In the genomic region with DNA sequence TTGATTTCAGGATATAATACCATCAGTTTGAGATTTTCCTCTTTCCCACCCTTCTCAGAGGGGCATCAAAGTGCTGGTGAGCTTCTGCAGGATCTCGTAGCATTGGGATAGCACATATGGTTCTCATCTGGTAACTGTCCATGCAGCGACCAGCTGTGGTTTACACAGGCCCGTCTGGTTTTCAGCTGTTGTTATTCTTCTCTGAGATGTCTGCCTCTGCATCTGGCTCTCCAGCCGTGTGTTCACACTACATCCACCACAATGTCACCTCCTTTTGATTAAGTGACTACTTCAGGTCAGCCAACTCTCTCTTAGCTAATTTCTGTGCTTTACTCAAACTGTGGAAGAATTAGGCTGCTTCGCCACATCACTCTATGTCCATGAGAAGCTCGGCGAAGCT, we compare ENCODE assay signal across 20 cellular contexts.
DNase-seq lines count a peak whose midpoint lies in the region; TF ChIP-seq lines count a peak whose summit lies in the region.
"Had no signal": no experiment of that assay in that cellular context is flagged by ENCODE, and none has a peak within 500 bp of the region (broad histone marks: within the 10 kb centered on the region; RNA-seq: fewer than 3 reads in every experiment).

No MANE protein-coding gene starts in this region.

- H2BK120ac ChIP-seq in neuronal stem cell (ENCODE audit: low read depth, low read length): no peak overlapping the region

- H2AFZ ChIP-seq in SK-N-SH (ENCODE audit: low read depth) (no peak overlapping the region), neuronal stem cell (ENCODE audit: low read length) (no peak overlapping the region)
- H2AFZ ChIP-seq: neural progenitor cell had no signal

- no peak overlapping the region for H3K4ac ChIP-seq in neuronal stem cell (ENCODE audit: low read length)

- CTCF ChIA-PET in SK-N-SH (lab: Yijun Ruan, JAX): interaction anchor here (0.6 to 1.7 kb wide), 5 partner anchors 9 to 1359 kb away, joined by 3 to 5 read pairs (median 3); no protein-coding TSS in a partner anchor

- DNase-seq in EH (ENCODE audit: low read depth) (peak; percentile 57), SK-N-SH (peak; percentile 77), fibroblast of peridontal ligament (ENCODE audit: extremely low read depth) (peak; percentile 70), neuronal stem cell (ENCODE audit: low spot score) (no peak), ascending aorta (ENCODE audit: low spot score in 2 of 2) (no peak), OCI-M1 (lab: John Stamatoyannopoulos, UW) (no peak)
- DNase-seq in activated naive CD4-positive, alpha-beta T cell treated with Interleukin-2 at 50 U/mL for 16 hours: no peak
- no peak for DNase-seq in stimulated activated naive CD4-positive, alpha-beta T cell treated with Interleukin-2 at 50 U/mL for 16 hours (lab: John Stamatoyannopoulos, UW)
- DNase-seq: activated CD4-positive, CD25-positive, alpha-beta regulatory T cell treated with anti-CD3 and anti-CD28 coated beads, Interleukin-2, amount 50 U/mL, for 72 hours; activated CD8-positive, alpha-beta memory T cell treated with anti-CD3 and anti-CD28 coated beads, Interleukin-2, amount 10 ng/mL, durations not matched to agents 7 days and 5 days; activated gamma-delta T cell treated with Interleukin-2 at 50 U/mL for 16 hours; MG63; NCI-H1930; retina; SIG-M5; stimulated activated CD4-positive, alpha-beta T cell treated with anti-CD3 and anti-CD28 coated beads, Interleukin-2, amount 100 ng/mL, for 24 hours; substantia nigra had no signal

- H3K27me3 ChIP-seq in SK-N-SH (ENCODE audit: insufficient read depth) (no peaks in the 10 kb centered on the region), neuronal stem cell (ENCODE audit: control insufficient read depth in 3 of 3, insufficient read depth in 3 of 3, low read depth in 1 of 3, low read length in 3 of 3) (no peaks in the 10 kb centered on the region), ascending aorta (no peaks in the 10 kb centered on the region)
- H3K27me3 ChIP-seq: breast epithelium, MG63, neural progenitor cell had no signal

- H3K4me1 ChIP-seq in SK-N-SH (ENCODE audit: control insufficient read depth in 1 of 2, insufficient read depth in 2 of 2, low read depth in 1 of 2, low read length in 1 of 2): peaks cover 0 to 9% of the 10 kb centered on the region in 2 experiments; a peak in 2 of 4 replicates
- peaks cover 0 to 2% of the 10 kb centered on the region in 2 donors for H3K4me1 ChIP-seq in neuronal stem cell (ENCODE audit: control insufficient read depth in 2 of 2, insufficient read depth in 1 of 2, low read depth in 1 of 2, low read length in 2 of 2)
- H3K4me1 ChIP-seq in ascending aorta: no peaks in the 10 kb centered on the region
- H3K4me1 ChIP-seq: breast epithelium, HAP-1, neural progenitor cell had no signal

- WGBS in SK-N-SH (ENCODE audit: low lambda C conversion rate): 51% methylated on average over 7 of the region's 7 CpGs
- no CpG with 5 or more reads among the region's 7 CpGs for WGBS in neuronal stem cell (ENCODE audit: extremely low coverage in 2 of 2, insufficient read length in 2 of 2, insufficient replicate concordance in 1 of 2), 2 donors

- POLR2A ChIA-PET in SK-N-SH (lab: Yijun Ruan, JAX): no interaction called here

- no peak overlapping the region for H2BK12ac ChIP-seq in neuronal stem cell (ENCODE audit: low read length)

- no peaks in the 10 kb centered on the region for H3F3A ChIP-seq in SK-N-SH (replicated peaks; ENCODE audit: insufficient read depth)

- H2BK15ac ChIP-seq in neuronal stem cell (ENCODE audit: low read length): no peak overlapping the region

- TF ChIP-seq EP300 in SK-N-SH (IDR thresholded peaks at IDR 0.05; ENCODE audit: borderline replicate concordance in 1 of 2, low read depth in 1 of 2, low read length in 1 of 2): no peak

- no peaks in the 10 kb centered on the region for H4K20me1 ChIP-seq in SK-N-SH (ENCODE audit: insufficient read depth)

- no peak overlapping the region for H2AK5ac ChIP-seq in neuronal stem cell (ENCODE audit: low read depth, low read length)

- H3K4me2 ChIP-seq in SK-N-SH (no peak overlapping the region), neuronal stem cell (ENCODE audit: insufficient read depth, low read length, poor library complexity, severe bottlenecking) (no peak overlapping the region)
- H3K4me2 ChIP-seq: neural progenitor cell had no signal

- H3K79me2 ChIP-seq in SK-N-SH (ENCODE audit: insufficient read depth): no peaks in the 10 kb centered on the region

- no peak overlapping the region for H3K14ac ChIP-seq in neuronal stem cell (ENCODE audit: low read length)

- H3K9me2 ChIP-seq in SK-N-SH: no peaks in the 10 kb centered on the region

- intact Hi-C loops in ascending aorta (cut with DNase I): no loop called here

- H3K18ac ChIP-seq in neuronal stem cell (ENCODE audit: low read length): no peak overlapping the region

- H3K4me3 ChIP-seq in SK-N-SH (ENCODE audit: low read depth in 2 of 2, low read length in 1 of 2) (no peak overlapping the region), neuronal stem cell (ENCODE audit: low read length in 2 of 2) (no peak overlapping the region), ascending aorta (no peak overlapping the region)
- H3K4me3 ChIP-seq: breast epithelium, HAP-1, MG63, neural progenitor cell had no signal

- H4K91ac ChIP-seq in neuronal stem cell (ENCODE audit: low read depth, low read length, poor library complexity): no peak overlapping the region

- TF ChIP-seq CTCF in SK-N-SH (IDR thresholded peaks at IDR 0.05): no peak
- TF ChIP-seq CTCF in ascending aorta (IDR thresholded peaks at IDR 0.05): no peak

- no peak overlapping the region for H3K9ac ChIP-seq in SK-N-SH
- no peak overlapping the region for H3K9ac ChIP-seq in neuronal stem cell (ENCODE audit: low read depth, low read length, poor library complexity)
- H3K9ac ChIP-seq: neural progenitor cell had no signal

- no peak overlapping the region for H2BK5ac ChIP-seq in neuronal stem cell (ENCODE audit: low read length)

- H3K9me3 ChIP-seq in SK-N-SH: no peaks in the 10 kb centered on the region
- H3K9me3 ChIP-seq in neuronal stem cell (replicated peaks in 1 of 2; ENCODE audit: control insufficient read depth in 2 of 2, insufficient read depth in 1 of 2, low read depth in 1 of 2, low read length in 2 of 2): no peaks in the 10 kb centered on the region
- no peaks in the 10 kb centered on the region for H3K9me3 ChIP-seq in ascending aorta
- H3K9me3 ChIP-seq: breast epithelium, HAP-1, MG63 had no signal

- no peaks in the 10 kb centered on the region for H3K79me1 ChIP-seq in neuronal stem cell (ENCODE audit: low read depth, low read length)

- peak overlapping the region; percentile 24 for H4K8ac ChIP-seq in neuronal stem cell (ENCODE audit: low read depth, low read length)

- no peak for TF ChIP-seq RAD21 in SK-N-SH (IDR thresholded peaks at IDR 0.05; ENCODE audit: low read length)

- H3K23ac ChIP-seq in neuronal stem cell (ENCODE audit: low read depth, low read length, poor library complexity): no peak overlapping the region

- H3K27ac ChIP-seq in SK-N-SH (ENCODE audit: low read depth in 2 of 2, low read length in 1 of 2) (peak overlapping the region in 1 of 2 experiments; percentile 73; a peak in 2 of 4 replicates), neuronal stem cell (replicated peaks; ENCODE audit: low read length) (no peak overlapping the region), ascending aorta (no peak overlapping the region)
- H3K27ac ChIP-seq: breast epithelium, neural progenitor cell had no signal

- H3K36me3 ChIP-seq in SK-N-SH (replicated peaks in 1 of 2; ENCODE audit: control insufficient read depth in 1 of 2, insufficient read depth in 2 of 2, low read length in 1 of 2) (no peaks in the 10 kb centered on the region), neuronal stem cell (replicated peaks in 1 of 2; ENCODE audit: control insufficient read depth in 2 of 2, insufficient read depth in 2 of 2, low read length in 2 of 2) (no peaks in the 10 kb centered on the region), ascending aorta (no peaks in the 10 kb centered on the region)
- H3K36me3 ChIP-seq: breast epithelium, HAP-1, MG63, neural progenitor cell had no signal

TF ChIP-seq in SK-N-SH, 30 proteins besides CTCF, POLR2A, EP300 and RAD21 (continues in another document):
- TF ChIP-seq GATA2 (CRISPR knock-in tag; IDR thresholded peaks at IDR 0.05): peak; percentile 27; the same call in 1 of the 2 replicates
- peak; percentile 97 for TF ChIP-seq TCF12 (IDR thresholded peaks at IDR 0.05)
- TF ChIP-seq CHD2 (IDR thresholded peaks at IDR 0.05; ENCODE audit: low read length, partially characterized antibody): peak; percentile 79
- no peak for TF ChIP-seq RFX5 (IDR thresholded peaks at IDR 0.05; ENCODE audit: low read length)
- peak; percentile 83 for TF ChIP-seq RCOR1 (IDR thresholded peaks at IDR 0.05; ENCODE audit: low read length)
- TF ChIP-seq, protein P1, sequence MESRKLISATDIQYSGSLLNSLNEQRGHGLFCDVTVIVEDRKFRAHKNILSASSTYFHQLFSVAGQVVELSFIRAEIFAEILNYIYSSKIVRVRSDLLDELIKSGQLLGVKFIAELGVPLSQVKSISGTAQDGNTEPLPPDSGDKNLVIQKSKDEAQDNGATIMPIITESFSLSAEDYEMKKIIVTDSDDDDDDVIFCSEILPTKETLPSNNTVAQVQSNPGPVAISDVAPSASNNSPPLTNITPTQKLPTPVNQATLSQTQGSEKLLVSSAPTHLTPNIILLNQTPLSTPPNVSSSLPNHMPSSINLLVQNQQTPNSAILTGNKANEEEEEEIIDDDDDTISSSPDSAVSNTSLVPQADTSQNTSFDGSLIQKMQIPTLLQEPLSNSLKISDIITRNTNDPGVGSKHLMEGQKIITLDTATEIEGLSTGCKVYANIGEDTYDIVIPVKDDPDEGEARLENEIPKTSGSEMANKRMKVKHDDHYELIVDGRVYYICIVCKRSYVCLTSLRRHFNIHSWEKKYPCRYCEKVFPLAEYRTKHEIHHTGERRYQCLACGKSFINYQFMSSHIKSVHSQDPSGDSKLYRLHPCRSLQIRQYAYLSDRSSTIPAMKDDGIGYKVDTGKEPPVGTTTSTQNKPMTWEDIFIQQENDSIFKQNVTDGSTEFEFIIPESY (IDR thresholded peaks at IDR 0.05; ENCODE audit: borderline replicate concordance, low read depth): no peak
- TF ChIP-seq POLR2AphosphoS5 (IDR thresholded peaks at IDR 0.05; ENCODE audit: low read depth, low read length): peak; percentile 75
- no peak for TF ChIP-seq GABPA (IDR thresholded peaks at IDR 0.05; ENCODE audit: low read depth)
- 0 out of 2 replicates have a peak, but pooled peaks have one; percentile 20 for TF ChIP-seq PBX3 (IDR thresholded peaks at IDR 0.05)
- TF ChIP-seq EZH2phosphoT487 (IDR thresholded peaks at IDR 0.05; ENCODE audit: borderline replicate concordance, low read depth): no peak

Comparison
In these comparisons a context has a peak if more than half of its experiments do, and no peak if none do; other contexts are left out.
1. DNase-seq: peak in EH (single experiment), SK-N-SH (single experiment) and fibroblast of peridontal ligament (single experiment); none in neuronal stem cell (single experiment), ascending aorta (0 of 2), activated naive CD4-positive, alpha-beta T cell treated with Interleukin-2 at 50 U/mL for 16 hours (single experiment), OCI-M1 (single experiment) and stimulated activated naive CD4-positive, alpha-beta T cell treated with Interleukin-2 at 50 U/mL for 16 hours (single experiment).